Comparison of ENCODE assay signal across 8 cellular contexts in genomic region chr1:31181515-31182343, GRCh38. TPM values are rescaled to one million over a fixed set of nuclear protein-coding genes. Genes with fewer than 3 reads are reported as not detected.
A peak's percentile ranks its signal among the peaks of the same experiment; 100 is the strongest.
DNase-seq lines count a peak whose midpoint lies in the region; ATAC-seq and TF ChIP-seq lines count a peak whose summit lies in the region.

No MANE protein-coding gene starts in this region.

- no peaks in the 10 kb centered on the region for H3K9me3 ChIP-seq in cardiac muscle cell (ENCODE audit: low read depth)

- no peaks in the 10 kb centered on the region for H3K9me3 Mint-ChIP-seq in activated naive CD4-positive, alpha-beta T cell treated with anti-CD3 and anti-CD28 coated beads for 36 hours

- peak; percentile 82 for TF ChIP-seq CTCF in cardiac muscle cell (IDR thresholded peaks at IDR 0.05; ENCODE audit: low read depth, low read length)

- H3K27ac ChIP-seq in cardiac muscle cell: no peak overlapping the region

- intact Hi-C loops in activated naive CD4-positive, alpha-beta T cell treated with anti-CD3 and anti-CD28 coated beads for 36 hours (cut with micrococcal nuclease): loop anchor here (5.0 kb wide), 1 partner anchor 151 kb away; no protein-coding TSS in a partner anchor
- intact Hi-C loops in posterior vena cava (cut with DNase I): loop anchor here (5.0 to 10.0 kb wide), 2 partner anchors 241 to 243 kb away; no protein-coding TSS in a partner anchor

- CTCF ChIA-PET in activated naive CD4-positive, alpha-beta T cell treated with anti-CD3 and anti-CD28 coated beads for 36 hours (lab: Charles Lee): interaction anchor here (0.7 to 2.0 kb wide), 3 partner anchors 10 to 377 kb away, joined by 3 to 9 read pairs (median 5); no protein-coding TSS in a partner anchor

- peaks cover 6% of the 10 kb centered on the region for H3K27me3 ChIP-seq in cardiac muscle cell

- H3K4me3 ChIP-seq in cardiac muscle cell: no peak overlapping the region

- ATAC-seq in GM18519 (IDR thresholded peaks at IDR 0.05; ENCODE audit: low FRiP score, unreplicated experiment): no peak

- no peaks in the 10 kb centered on the region for H3K36me3 ChIP-seq in cardiac muscle cell

- peak; percentile 27 to 45 for DNase-seq in activated CD4-positive, alpha-beta T cell treated with anti-CD3 and anti-CD28 coated beads for 24 hours (ENCODE audit: low read depth in 2 of 2)
- no peak for DNase-seq in activated CD4-positive, alpha-beta T cell treated with anti-CD3 and anti-CD28 coated beads for 1 hour
- DNase-seq in NOMO-1 treated with DMSO at 0.1 percent for 48 hours (lab: John Stamatoyannopoulos, UW; ENCODE audit: unreplicated experiment): peak; percentile 35
- DNase-seq in activated naive CD4-positive, alpha-beta T cell treated with anti-CD3 and anti-CD28 coated beads for 36 hours: peak; percentile 45
- DNase-seq in cardiac muscle cell (ENCODE audit: low read depth in 1 of 2, low spot score in 1 of 2): peak; percentile 61 to 66
- DNase-seq in posterior vena cava (ENCODE audit: low spot score): peak; percentile 87
- no peak for DNase-seq in A172 (ENCODE audit: low spot score)

- no peak overlapping the region for H3K27ac Mint-ChIP-seq in activated naive CD4-positive, alpha-beta T cell treated with anti-CD3 and anti-CD28 coated beads for 36 hours

- H3K4me1 Mint-ChIP-seq in activated naive CD4-positive, alpha-beta T cell treated with anti-CD3 and anti-CD28 coated beads for 36 hours (ENCODE audit: low read depth): peaks cover 8% of the 10 kb centered on the region

- H3K27me3 Mint-ChIP-seq in activated naive CD4-positive, alpha-beta T cell treated with anti-CD3 and anti-CD28 coated beads for 36 hours (ENCODE audit: low read depth): peaks cover 37% of the 10 kb centered on the region

- H3K4me3 Mint-ChIP-seq in activated naive CD4-positive, alpha-beta T cell treated with anti-CD3 and anti-CD28 coated beads for 36 hours: no peak overlapping the region

- no peaks in the 10 kb centered on the region for H3K4me1 ChIP-seq in cardiac muscle cell (ENCODE audit: low read depth)

- H3K36me3 Mint-ChIP-seq in activated naive CD4-positive, alpha-beta T cell treated with anti-CD3 and anti-CD28 coated beads for 36 hours (ENCODE audit: low read depth): no peaks in the 10 kb centered on the region

RNA-seq across cellular contexts. Expression of gene NKAIN1, which starts 58.0 kb away (rescaled TPM):
- total RNA-seq in activated naive CD4-positive, alpha-beta T cell treated with anti-CD3 and anti-CD28 coated beads for 36 hours: not detected
- total RNA-seq in cardiac muscle cell (1.7 and 1.9 TPM in 2 replicates), posterior vena cava (under 1 TPM in 1 of 2 donors, not detected in 1; 0.28 TPM)
- polyA plus RNA-seq in cardiac muscle cell: 2.4 and 2.8 TPM in 2 replicates
- 2.5 and 3.3 TPM in 2 replicates for total RNA-seq in A172 (2014; rRNA removed; shearing (Covaris generic))

Comparison
In these comparisons a context has a peak if more than half of its experiments do, and no peak if none do; other contexts are left out.
1. DNase-seq: peak in activated CD4-positive, alpha-beta T cell treated with anti-CD3 and anti-CD28 coated beads for 24 hours (2 of 2), NOMO-1 treated with DMSO at 0.1 percent for 48 hours (single experiment), activated naive CD4-positive, alpha-beta T cell treated with anti-CD3 and anti-CD28 coated beads for 36 hours (single experiment), cardiac muscle cell (2 of 2) and posterior vena cava (single experiment); none in activated CD4-positive, alpha-beta T cell treated with anti-CD3 and anti-CD28 coated beads for 1 hour (single experiment) and A172 (single experiment).